14 cellular contexts compared by ENCODE assay signal in genomic region chr4:172850838-172851237, GRCh38.
A peak's percentile ranks its signal among the peaks of the same experiment; 100 is the strongest.
DNase-seq lines count a peak whose midpoint lies in the region; ATAC-seq and TF ChIP-seq lines count a peak whose summit lies in the region.
"Had no signal": no experiment of that assay in that cellular context is flagged by ENCODE, and none has a peak within 500 bp of the region (broad histone marks: within the 10 kb centered on the region; RNA-seq: fewer than 3 reads in every experiment).

No MANE protein-coding gene starts in this region.

- ATAC-seq in RWPE2 (ENCODE audit: low read depth) (peak; percentile 94), HG02884 (IDR thresholded peaks at IDR 0.05; ENCODE audit: unreplicated experiment) (no peak), Right ventricle myocardium inferior (no peak)
- ATAC-seq: gastrocnemius medialis, K562 had no signal

- H3K4me1 ChIP-seq in RWPE2 (ENCODE audit: insufficient read depth, poor library complexity, severe bottlenecking), result peaks cover 18% of the 10 kb centered on the region
- H3K4me1 ChIP-seq: ascending aorta, gastrocnemius medialis had no signal

- H3K4me3 ChIP-seq in RWPE2 (ENCODE audit: severe bottlenecking), result no peak overlapping the region
- H3K4me3 ChIP-seq: ascending aorta, gastrocnemius medialis, K562 had no signal

- H3K36me3 ChIP-seq in RWPE2 (ENCODE audit: low read depth), result no peaks in the 10 kb centered on the region
- H3K36me3 ChIP-seq: ascending aorta, gastrocnemius medialis had no signal

- peak; percentile 17 for DNase-seq in NOMO-1 treated with DMSO at 0.1 percent for 48 hours (lab: John Stamatoyannopoulos, UW; ENCODE audit: unreplicated experiment)
- no peak for DNase-seq in NOMO-1 treated with dmso at 0.1 percent for 144 hours (lab: John Stamatoyannopoulos, UW; ENCODE audit: unreplicated experiment)
- no peak for DNase-seq in RWPE2 (ENCODE audit: low spot score)
- DNase-seq in fibroblast of gingiva (ENCODE audit: low read depth), result peak; percentile 68
- peak; percentile 39 for DNase-seq in smooth muscle cell of the brain vasculature (ENCODE audit: low read depth, low spot score)
- no peak for DNase-seq in Right ventricle myocardium inferior (ENCODE audit: missing footprints)
- DNase-seq in NCI-H187 (lab: John Stamatoyannopoulos, UW), result no peak
- DNase-seq: gastrocnemius medialis, NCI-H2107, occipital lobe had no signal

- H3K9me3 ChIP-seq in RWPE2 (ENCODE audit: severe bottlenecking), result no peaks in the 10 kb centered on the region
- H3K9me3 ChIP-seq: ascending aorta, gastrocnemius medialis had no signal

- H3K27me3 ChIP-seq in RWPE2 (ENCODE audit: insufficient read depth, poor library complexity, severe bottlenecking), result no peaks in the 10 kb centered on the region
- H3K27me3 ChIP-seq: ascending aorta, gastrocnemius medialis had no signal

- intact Hi-C loops in Right ventricle myocardium inferior (cut with DNase I), result no loop called here

- H3K27ac ChIP-seq in RWPE2 (ENCODE audit: poor library complexity, severe bottlenecking), result peak overlapping the region; percentile 46
- H3K27ac ChIP-seq: ascending aorta, gastrocnemius medialis, VCaP had no signal

- no peak for TF ChIP-seq CTCF in RWPE2 (IDR thresholded peaks at IDR 0.05; ENCODE audit: poor library complexity, severe bottlenecking)

Comparison
In these comparisons a context has a peak if more than half of its experiments do, and no peak if none do; other contexts are left out.
1. DNase-seq: peak in NOMO-1 treated with DMSO at 0.1 percent for 48 hours (single experiment), fibroblast of gingiva (single experiment) and smooth muscle cell of the brain vasculature (single experiment); none in NOMO-1 treated with dmso at 0.1 percent for 144 hours (single experiment), RWPE2 (single experiment), Right ventricle myocardium inferior (single experiment) and NCI-H187 (0 of 2).